ENCODE assay signal across 29 cellular contexts in genomic region chr5:57711471-57711870, GRCh38.
"Had no signal": no experiment of that assay in that cellular context is flagged by ENCODE, and none has a peak within 500 bp of the region (broad histone marks: within the 10 kb centered on the region; RNA-seq: fewer than 3 reads in every experiment).

No MANE protein-coding gene starts in this region.

- H3K4me1 ChIP-seq: adrenal gland, ascending aorta, heart left ventricle, left ventricle myocardium inferior, pancreas, right atrium auricular region, tibial nerve had no signal

- H3K36me3 Mint-ChIP-seq: activated CD4-positive, alpha-beta memory T cell treated with anti-CD3 and anti-CD28 coated beads for 36 hours; activated naive CD8-positive, alpha-beta T cell treated with anti-CD3 and anti-CD28 coated beads for 36 hours had no signal

- H3K4me3 Mint-ChIP-seq: activated CD4-positive, alpha-beta memory T cell treated with anti-CD3 and anti-CD28 coated beads for 36 hours; activated naive CD4-positive, alpha-beta T cell treated with anti-CD3 and anti-CD28 coated beads for 36 hours; activated naive CD8-positive, alpha-beta T cell treated with anti-CD3 and anti-CD28 coated beads for 36 hours; activated T-helper 1 cell treated with anti-CD3 and anti-CD28 coated beads, Interleukin-12 subunit alpha, Interleukin-12 subunit beta, Interleukin-2, Interleukin-4 antibody, amounts not matched to agents 30 ng/mL and 10 ng/mL and 1 ng/mL, durations not matched to agents 14 hours and 24 hours and 36 hours; effector memory CD8-positive, alpha-beta T cell; nephron progenitor cell; T-helper 2 cell treated with Interferon-gamma antibody and Interleukin-4, amounts not matched to agents 5 μg/mL and 100 μg/mL, for 36 hours had no signal

- H3K27me3 ChIP-seq: adrenal gland, ascending aorta, heart left ventricle, pancreas, right atrium auricular region, tibial nerve had no signal

- ATAC-seq: activated CD4-positive, CD25-positive, alpha-beta regulatory T cell treated with anti-CD3 and anti-CD28 coated beads, Interleukin-2, amount 50 U/mL, for 24 hours; effector memory CD8-positive, alpha-beta T cell; heart left ventricle; pancreas had no signal

- H3K4me1 Mint-ChIP-seq: activated naive CD8-positive, alpha-beta T cell treated with anti-CD3 and anti-CD28 coated beads for 36 hours; nephron progenitor cell had no signal

- H3K4me3 ChIP-seq: adrenal gland, ascending aorta, heart left ventricle, left ventricle myocardium inferior, lung, pancreas, right atrium auricular region, tibial nerve had no signal

- H3K9me3 Mint-ChIP-seq: activated naive CD8-positive, alpha-beta T cell treated with anti-CD3 and anti-CD28 coated beads for 36 hours; activated T-helper 1 cell treated with anti-CD3 and anti-CD28 coated beads, Interleukin-12 subunit alpha, Interleukin-12 subunit beta, Interleukin-2, Interleukin-4 antibody, amounts not matched to agents 30 ng/mL and 10 ng/mL and 1 ng/mL, durations not matched to agents 14 hours and 24 hours and 36 hours; T-helper 2 cell treated with Interferon-gamma antibody and Interleukin-4, amounts not matched to agents 5 μg/mL and 100 μg/mL, for 36 hours had no signal

- H3K27ac Mint-ChIP-seq: activated CD4-positive, alpha-beta memory T cell treated with anti-CD3 and anti-CD28 coated beads for 36 hours; activated naive CD4-positive, alpha-beta T cell treated with anti-CD3 and anti-CD28 coated beads for 36 hours; activated naive CD8-positive, alpha-beta T cell treated with anti-CD3 and anti-CD28 coated beads for 36 hours; activated T-helper 1 cell treated with anti-CD3 and anti-CD28 coated beads, Interleukin-12 subunit alpha, Interleukin-12 subunit beta, Interleukin-2, Interleukin-4 antibody, amounts not matched to agents 30 ng/mL and 10 ng/mL and 1 ng/mL, durations not matched to agents 14 hours and 24 hours and 36 hours; effector memory CD8-positive, alpha-beta T cell; T-helper 2 cell treated with Interferon-gamma antibody and Interleukin-4, amounts not matched to agents 5 μg/mL and 100 μg/mL, for 36 hours had no signal

- H3K27ac ChIP-seq: adrenal gland, ascending aorta, heart left ventricle, left ventricle myocardium inferior, pancreas, right atrium auricular region, tibial nerve, WERI-Rb-1 had no signal

- DNase-seq: activated CD4-positive, alpha-beta memory T cell treated with anti-CD3 and anti-CD28 coated beads for 36 hours; activated CD4-positive, alpha-beta T cell treated with anti-CD3 and anti-CD28 coated beads for 48 hours; activated CD8-positive, alpha-beta memory T cell treated with anti-CD3 and anti-CD28 coated beads, Interleukin-2, amount 50 U/mL, for 4 hours; activated effector memory CD4-positive, alpha-beta T cell treated with anti-CD3 and anti-CD28 coated beads, Interleukin-2, amount 50 U/mL, for 16 hours; activated naive CD4-positive, alpha-beta T cell treated with anti-CD3 and anti-CD28 coated beads for 36 hours; activated naive CD8-positive, alpha-beta T cell treated with anti-CD3 and anti-CD28 coated beads for 36 hours; activated T-cell treated with anti-CD3 and anti-CD28 coated beads, Interleukin-2, amount 50 U/mL, for 1 hour; adrenal gland; caudate nucleus; cortex of kidney; effector memory CD8-positive, alpha-beta T cell; erythroblast; foreskin fibroblast; heart left ventricle; left ventricle myocardium inferior; nephron progenitor cell; pancreas; stimulated activated CD4-positive, alpha-beta T cell treated with anti-CD3 and anti-CD28 coated beads, Interleukin-15, amount 100 ng/mL, for 24 hours; stimulated activated CD4-positive, alpha-beta T cell treated with anti-CD3 and anti-CD28 coated beads, Interleukin-2, amount 100 ng/mL, for 24 hours; stimulated activated naive CD4-positive, alpha-beta T cell treated with Interleukin-2 at 50 U/mL for 16 hours; T-helper 1 cell; WERI-Rb-1 had no signal

- H3K27me3 Mint-ChIP-seq: effector memory CD8-positive, alpha-beta T cell had no signal

- H3K36me3 ChIP-seq: adrenal gland, ascending aorta, heart left ventricle, left ventricle myocardium inferior, pancreas, right atrium auricular region, tibial nerve, WERI-Rb-1 had no signal

- H3K9me3 ChIP-seq: adrenal gland, ascending aorta, pancreas had no signal
